Comparison of ENCODE assay signal across 23 cellular contexts in genomic region chr20:48889155-48889790, GRCh38.
"Had no signal": no experiment of that assay in that cellular context is flagged by ENCODE, and none has a peak within 500 bp of the region (broad histone marks: within the 10 kb centered on the region; RNA-seq: fewer than 3 reads in every experiment).

No MANE protein-coding gene starts in this region.

- H3K4me1 Mint-ChIP-seq: activated T-helper 17 cell treated with anti-CD3 and anti-CD28 coated beads, Interleukin-2, amount 50 U/mL, for 72 hours; stimulated activated naive CD8-positive, alpha-beta T cell treated with anti-CD3 and anti-CD28 coated beads, Interleukin-15, amount 100 ng/mL, for 72 hours had no signal

- H3K27ac Mint-ChIP-seq: activated naive CD4-positive, alpha-beta T cell treated with anti-CD3 and anti-CD28 coated beads, Interleukin-2, amount 50 U/mL, for 72 hours; activated T-cell treated with anti-CD3 and anti-CD28 coated beads, Interleukin-2, amount 50 U/mL, for 24 hours; activated T-helper 17 cell treated with anti-CD3 and anti-CD28 coated beads, Interleukin-2, amount 50 U/mL, for 72 hours; brain; immature natural killer cell; natural killer cell; stimulated activated naive CD8-positive, alpha-beta T cell treated with anti-CD3 and anti-CD28 coated beads, Interleukin-15, amount 100 ng/mL, for 72 hours had no signal

- H3K27ac ChIP-seq: hepatocyte, prostate gland, right atrium auricular region, suprapubic skin, tibial nerve had no signal

- H3K27me3 Mint-ChIP-seq: activated T-cell treated with anti-CD3 and anti-CD28 coated beads, Interleukin-2, amount 50 U/mL, for 24 hours; activated T-helper 17 cell treated with anti-CD3 and anti-CD28 coated beads, Interleukin-2, amount 50 U/mL, for 72 hours had no signal

- H3K27me3 ChIP-seq: right atrium auricular region, tibial nerve had no signal

- H2AFZ ChIP-seq: hepatocyte had no signal

- H3K36me3 ChIP-seq: prostate gland, right atrium auricular region, suprapubic skin, tibial nerve had no signal

- DNase-seq: activated CD4-positive, alpha-beta T cell treated with anti-CD3 and anti-CD28 coated beads for 1 hour; activated CD4-positive, alpha-beta T cell treated with anti-CD3 and anti-CD28 coated beads, Interleukin-2, amount 50 U/mL, for 1 hour; activated T-cell treated with anti-CD3 and anti-CD28 coated beads, Interleukin-2, amount 50 U/mL, for 24 hours; aorta; caudate nucleus; dermis blood vessel endothelial cell; effector memory CD4-positive, alpha-beta T cell; glutamatergic neuron; immature natural killer cell; natural killer cell; stimulated activated CD4-positive, alpha-beta T cell treated with anti-CD3 and anti-CD28 coated beads, Interleukin-4, amount 100 ng/mL, for 4 hours; stimulated activated naive CD8-positive, alpha-beta T cell treated with anti-CD3 and anti-CD28 coated beads, Interleukin-15, amount 100 ng/mL, for 72 hours; T-helper 9 cell had no signal

- H3K4me1 ChIP-seq: prostate gland, right atrium auricular region, suprapubic skin, tibial nerve had no signal

- H3K79me2 ChIP-seq: hepatocyte had no signal

- H3K36me3 Mint-ChIP-seq: activated naive CD4-positive, alpha-beta T cell treated with anti-CD3 and anti-CD28 coated beads, Interleukin-2, amount 50 U/mL, for 72 hours; brain; immature natural killer cell; natural killer cell had no signal

- H3K9me3 Mint-ChIP-seq: activated T-helper 17 cell treated with anti-CD3 and anti-CD28 coated beads, Interleukin-2, amount 50 U/mL, for 72 hours; stimulated activated naive CD8-positive, alpha-beta T cell treated with anti-CD3 and anti-CD28 coated beads, Interleukin-15, amount 100 ng/mL, for 72 hours had no signal

- H3K4me2 ChIP-seq: hepatocyte had no signal

- H3K9me3 ChIP-seq: prostate gland, suprapubic skin had no signal

- ATAC-seq: activated naive CD4-positive, alpha-beta T cell treated with anti-CD3 and anti-CD28 coated beads, Interleukin-2, amount 50 U/mL, for 72 hours; activated T-helper 17 cell treated with anti-CD3 and anti-CD28 coated beads, Interleukin-2, amount 50 U/mL, for 72 hours; left lobe of liver; natural killer cell; stimulated activated naive CD8-positive, alpha-beta T cell treated with anti-CD3 and anti-CD28 coated beads, Interleukin-15, amount 100 ng/mL, for 72 hours had no signal

- H3K4me3 ChIP-seq: hepatocyte, lung, prostate gland, right atrium auricular region, suprapubic skin, tibial nerve had no signal

- H3K4me3 Mint-ChIP-seq: activated T-cell treated with anti-CD3 and anti-CD28 coated beads, Interleukin-2, amount 50 U/mL, for 24 hours; activated T-helper 17 cell treated with anti-CD3 and anti-CD28 coated beads, Interleukin-2, amount 50 U/mL, for 72 hours; brain; immature natural killer cell; natural killer cell; stimulated activated naive CD8-positive, alpha-beta T cell treated with anti-CD3 and anti-CD28 coated beads, Interleukin-15, amount 100 ng/mL, for 72 hours had no signal
